8 cellular contexts compared by ENCODE assay signal in the genomic region with DNA sequence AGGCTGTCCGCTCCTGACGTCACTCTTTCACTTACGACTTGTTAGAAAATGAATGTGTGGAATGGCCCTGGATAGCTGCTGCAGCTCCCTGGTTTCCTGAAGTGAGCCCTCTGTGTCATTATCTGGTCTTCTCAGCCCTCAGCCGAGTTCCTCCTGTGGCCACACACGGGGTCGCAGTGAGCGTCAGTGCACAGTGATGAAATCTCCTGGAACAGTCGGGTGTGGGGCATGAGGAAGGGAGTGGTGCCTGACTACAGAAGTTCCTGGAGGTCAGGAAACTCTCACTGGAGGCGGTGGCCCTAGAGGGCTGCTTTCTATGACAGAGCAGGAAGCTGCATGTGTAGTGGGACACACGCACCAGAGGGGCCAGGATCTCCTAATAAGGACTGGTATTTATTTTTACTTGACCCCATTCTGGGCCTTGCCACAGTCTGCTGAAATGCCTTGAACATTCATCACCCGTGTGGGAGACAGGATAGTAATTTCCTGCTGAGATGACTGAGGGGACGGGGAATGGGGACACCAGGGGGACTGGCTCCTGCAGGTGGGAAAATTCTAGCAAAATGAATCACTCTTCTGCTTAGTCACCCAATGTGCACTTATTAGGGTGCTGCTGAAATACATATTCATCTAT.
DNase-seq lines count a peak whose midpoint lies in the region; ATAC-seq and TF ChIP-seq lines count a peak whose summit lies in the region.
"Not testable (repeated sequence)": the region's sequence is repeated elsewhere in the genome, so short reads cannot be mapped to it uniquely, and the experiment has no call there.

No MANE protein-coding gene starts in this region.

- not testable (repeated sequence) for H3K36me3 ChIP-seq in breast epithelium; right lobe of liver; rectal smooth muscle tissue (ENCODE audit: control insufficient read depth, insufficient read depth, low read length); uterus

- peak; percentile 88 for DNase-seq in GF-D8 (lab: John Stamatoyannopoulos, UW)
- DNase-seq in LoVo (ENCODE audit: low spot score) = peak; percentile 39
- peak; percentile 12 for DNase-seq in SKM-1 (lab: John Stamatoyannopoulos, UW; ENCODE audit: unreplicated experiment)
- peak in 1 of 2 donors; percentile 45 for DNase-seq in breast epithelium (ENCODE audit: low spot score in 2 of 2)
- DNase-seq in foreskin fibroblast = peak; percentile 98 to 99
- DNase-seq in right lobe of liver = peak; percentile 66 to 77 (median 74)
- DNase-seq in uterus = peak; percentile 78 to 81

- not testable (repeated sequence) for H3K4me1 ChIP-seq in breast epithelium, right lobe of liver, uterus
- H3K4me1 ChIP-seq in rectal smooth muscle tissue (ENCODE audit: control insufficient read depth, insufficient read depth, low read length) = peaks cover 15% of the 10 kb centered on the region

- H3K9ac ChIP-seq in rectal smooth muscle tissue (ENCODE audit: low read length) = not testable (repeated sequence)

- H3K27me3 ChIP-seq in breast epithelium; right lobe of liver; rectal smooth muscle tissue (ENCODE audit: control insufficient read depth, insufficient read depth, low read length); uterus: not testable (repeated sequence)

- TF ChIP-seq POLR2A in breast epithelium (IDR thresholded peaks at IDR 0.05); right lobe of liver (IDR thresholded peaks at IDR 0.05): not testable (repeated sequence)
- TF ChIP-seq POLR2A in uterus (IDR thresholded peaks at IDR 0.05) = peak in 1 of 2 donors; percentile 15

- intact Hi-C loops in breast epithelium (cut with DNase I; ENCODE audit: low total_unique reads); right lobe of liver (cut with DNase I); uterus (cut with DNase I; ENCODE audit: low total_unique reads): not testable (repeated sequence)

- peak; percentile 76 to 92 (median 88) for ATAC-seq in right lobe of liver

- TF ChIP-seq CTCF in breast epithelium (IDR thresholded peaks at IDR 0.05) (peak in 1 of 3 donors; percentile 18), uterus (IDR thresholded peaks at IDR 0.05) (peak in 1 of 4 experiments; percentile 43)
- not testable (repeated sequence) for TF ChIP-seq CTCF in foreskin fibroblast (IDR thresholded peaks at IDR 0.05; ENCODE audit: low read depth, low read length); right lobe of liver (IDR thresholded peaks at IDR 0.05)

- H3K9me3 ChIP-seq in breast epithelium, right lobe of liver, uterus: not testable (repeated sequence)

- not testable (repeated sequence) for H3K4me3 ChIP-seq in breast epithelium; foreskin fibroblast (ENCODE audit: low read depth in 1 of 2, low read length in 2 of 2); right lobe of liver; rectal smooth muscle tissue (ENCODE audit: low read length); uterus

- H3K27ac ChIP-seq in breast epithelium (peak overlapping the region; percentile 40 to 44), right lobe of liver (peak overlapping the region in 2 of 3 donors; percentile 53 to 65), rectal smooth muscle tissue (ENCODE audit: low read depth, low read length) (peak overlapping the region; percentile 84), uterus (peak overlapping the region; percentile 60 to 77)

- WGBS in right lobe of liver (ENCODE audit: insufficient coverage, low coverage, low lambda C conversion rate, missing lambda C conversion rate) = 26% methylated on average over 9 of the region's 12 CpGs
